ENCODE assay signal across 31 cellular contexts in genomic region chr10:27646604-27647191, GRCh38.
"Had no signal": no experiment of that assay in that cellular context is flagged by ENCODE, and none has a peak within 500 bp of the region (broad histone marks: within the 10 kb centered on the region; RNA-seq: fewer than 3 reads in every experiment).

No MANE protein-coding gene starts in this region.

- H3K36me3 Mint-ChIP-seq: activated CD8-positive, alpha-beta memory T cell treated with anti-CD3 and anti-CD28 coated beads, Interleukin-2, amount 10 ng/mL, durations not matched to agents 7 days and 5 days; activated naive CD4-positive, alpha-beta T cell treated with anti-CD3 and anti-CD28 coated beads, Interleukin-2, amount 50 U/mL, for 24 hours; stimulated activated effector memory CD8-positive, alpha-beta T cell treated with anti-CD3 and anti-CD28 coated beads, Interleukin-12 subunit alpha, Interleukin-12 subunit beta, amount 100 ng/mL, for 72 hours had no signal

- DNase-seq: activated CD4-positive, alpha-beta T cell treated with anti-CD3 and anti-CD28 coated beads, Interleukin-2, amount 10 ng/mL, durations not matched to agents 24 days and 14 days; activated CD4-positive, CD25-positive, alpha-beta regulatory T cell treated with anti-CD3 and anti-CD28 coated beads, Interleukin-2, amount 50 U/mL, for 72 hours; activated CD8-positive, alpha-beta memory T cell treated with anti-CD3 and anti-CD28 coated beads, Interleukin-2, amount 10 ng/mL, durations not matched to agents 7 days and 5 days; activated CD8-positive, alpha-beta T cell treated with anti-CD3 and anti-CD28 coated beads, Interleukin-2, amount 10 ng/mL, durations not matched to agents 7 days and 5 days; activated naive CD8-positive, alpha-beta T cell treated with anti-CD3 and anti-CD28 coated beads, Interleukin-2, amount 50 U/mL, for 24 hours; activated T-cell treated with anti-CD3 and anti-CD28 coated beads, Interleukin-2, amount 50 U/mL, for 48 hours; amygdala; left lung; lower lobe of right lung; mesendoderm; nephron progenitor cell; ovary; right lobe of liver; small intestine; stimulated activated CD4-positive, alpha-beta T cell treated with anti-CD3 and anti-CD28 coated beads, Interleukin-4, amount 100 ng/mL, for 24 hours; T-helper 9 cell; WERI-Rb-1 had no signal

- H3K27me3 Mint-ChIP-seq: progenitor cell of endocrine pancreas had no signal

- H3K36me3 ChIP-seq: breast epithelium, esophagus muscularis mucosa, left lung, lower lobe of right lung, neutrophil, ovary, right lobe of liver, thoracic aorta, WERI-Rb-1 had no signal

- H3K4me3 Mint-ChIP-seq: activated CD4-positive, alpha-beta T cell treated with anti-CD3 and anti-CD28 coated beads, Interleukin-2, amount 10 ng/mL, durations not matched to agents 24 days and 14 days; activated CD8-positive, alpha-beta memory T cell treated with anti-CD3 and anti-CD28 coated beads, Interleukin-2, amount 10 ng/mL, durations not matched to agents 7 days and 5 days; activated CD8-positive, alpha-beta T cell treated with anti-CD3 and anti-CD28 coated beads, Interleukin-2, amount 10 ng/mL, durations not matched to agents 7 days and 5 days; activated naive CD4-positive, alpha-beta T cell treated with anti-CD3 and anti-CD28 coated beads, Interleukin-2, amount 50 U/mL, for 24 hours; activated naive CD8-positive, alpha-beta T cell treated with anti-CD3 and anti-CD28 coated beads, Interleukin-2, amount 50 U/mL, for 24 hours; central memory CD8-positive, alpha-beta T cell; dendritic cell treated with granulocyte-macrophage colony-stimulating factor and Interleukin-4, amounts not matched to agents 40 ng/mL and 50 ng/mL, for 4 days; nephron progenitor cell; stimulated activated effector memory CD8-positive, alpha-beta T cell treated with anti-CD3 and anti-CD28 coated beads, Interleukin-12 subunit alpha, Interleukin-12 subunit beta, amount 100 ng/mL, for 72 hours; stimulated activated naive CD8-positive, alpha-beta T cell treated with anti-CD3 and anti-CD28 coated beads, Interleukin-15, Interleukin-2, amounts not matched to agents 100 ng/mL and 50 ng/mL, for 24 hours; T-helper 1 cell treated with Interleukin-12 subunit alpha and Interleukin-12 subunit beta and Interleukin-4 antibody, amounts not matched to agents 30 μg/mL and 1 μg/mL, for 36 hours had no signal

- H3K9me3 ChIP-seq: esophagus muscularis mucosa, lower lobe of right lung, neutrophil, ovary, right lobe of liver, thoracic aorta had no signal

- H3K9me3 Mint-ChIP-seq: activated CD4-positive, alpha-beta T cell treated with anti-CD3 and anti-CD28 coated beads, Interleukin-2, amount 10 ng/mL, durations not matched to agents 24 days and 14 days; activated T-helper 2 cell treated with anti-CD3 and anti-CD28 coated beads, Interferon-gamma antibody, Interleukin-2, Interleukin-4, amounts not matched to agents 10 μg/mL and 5 μg/mL and 100 μg/mL, durations not matched to agents 14 hours and 24 hours and 36 hours had no signal

- H3K27ac Mint-ChIP-seq: activated CD4-positive, alpha-beta T cell treated with anti-CD3 and anti-CD28 coated beads, Interleukin-2, amount 10 ng/mL, durations not matched to agents 24 days and 14 days; activated CD8-positive, alpha-beta memory T cell treated with anti-CD3 and anti-CD28 coated beads, Interleukin-2, amount 10 ng/mL, durations not matched to agents 7 days and 5 days; activated CD8-positive, alpha-beta T cell treated with anti-CD3 and anti-CD28 coated beads, Interleukin-2, amount 10 ng/mL, durations not matched to agents 7 days and 5 days; activated naive CD4-positive, alpha-beta T cell treated with anti-CD3 and anti-CD28 coated beads, Interleukin-2, amount 50 U/mL, for 24 hours; activated naive CD8-positive, alpha-beta T cell treated with anti-CD3 and anti-CD28 coated beads, Interleukin-2, amount 50 U/mL, for 24 hours; activated T-helper 2 cell treated with anti-CD3 and anti-CD28 coated beads, Interferon-gamma antibody, Interleukin-2, Interleukin-4, amounts not matched to agents 10 μg/mL and 5 μg/mL and 100 μg/mL, durations not matched to agents 14 hours and 24 hours and 36 hours; dendritic cell treated with granulocyte-macrophage colony-stimulating factor and Interleukin-4, amounts not matched to agents 40 ng/mL and 50 ng/mL, for 4 days; nephron progenitor cell; progenitor cell of endocrine pancreas; stimulated activated effector memory CD8-positive, alpha-beta T cell treated with anti-CD3 and anti-CD28 coated beads, Interleukin-12 subunit alpha, Interleukin-12 subunit beta, amount 100 ng/mL, for 72 hours; stimulated activated naive CD8-positive, alpha-beta T cell treated with anti-CD3 and anti-CD28 coated beads, Interleukin-15, Interleukin-2, amounts not matched to agents 100 ng/mL and 50 ng/mL, for 24 hours; T-helper 1 cell treated with Interleukin-12 subunit alpha and Interleukin-12 subunit beta and Interleukin-4 antibody, amounts not matched to agents 30 μg/mL and 1 μg/mL, for 36 hours had no signal

- H3K4me3 ChIP-seq: breast epithelium, esophagus muscularis mucosa, left lung, lower lobe of right lung, ovary, right lobe of liver, thoracic aorta had no signal

- H3K27ac ChIP-seq: breast epithelium, left lung, lower lobe of right lung, neutrophil, ovary, right lobe of liver, thoracic aorta, WERI-Rb-1 had no signal

- ATAC-seq: activated CD8-positive, alpha-beta memory T cell treated with anti-CD3 and anti-CD28 coated beads, Interleukin-2, amount 10 ng/mL, durations not matched to agents 7 days and 5 days; activated CD8-positive, alpha-beta T cell treated with anti-CD3 and anti-CD28 coated beads, Interleukin-2, amount 10 ng/mL, durations not matched to agents 7 days and 5 days; activated naive CD8-positive, alpha-beta T cell treated with anti-CD3 and anti-CD28 coated beads, Interleukin-2, amount 50 U/mL, for 24 hours; left lung; lower lobe of right lung; stimulated activated effector memory CD8-positive, alpha-beta T cell treated with anti-CD3 and anti-CD28 coated beads, Interleukin-12 subunit alpha, Interleukin-12 subunit beta, amount 100 ng/mL, for 72 hours had no signal

- H3K27me3 ChIP-seq: breast epithelium, esophagus muscularis mucosa, left lung, neutrophil, ovary, right lobe of liver had no signal

- H3K4me1 ChIP-seq: breast epithelium, left lung, lower lobe of right lung had no signal

- FAIRE-seq: frontal cortex, small intestine, urothelium cell line had no signal

- H3K4me1 Mint-ChIP-seq: activated CD8-positive, alpha-beta memory T cell treated with anti-CD3 and anti-CD28 coated beads, Interleukin-2, amount 10 ng/mL, durations not matched to agents 7 days and 5 days; activated naive CD4-positive, alpha-beta T cell treated with anti-CD3 and anti-CD28 coated beads, Interleukin-2, amount 50 U/mL, for 24 hours; activated naive CD8-positive, alpha-beta T cell treated with anti-CD3 and anti-CD28 coated beads, Interleukin-2, amount 50 U/mL, for 24 hours; central memory CD8-positive, alpha-beta T cell; nephron progenitor cell had no signal
